Comparison of ENCODE assay signal across 8 cellular contexts in genomic region chr10:12041766-12042408, GRCh38. TPM values are rescaled to one million over a fixed set of nuclear protein-coding genes. Genes with fewer than 3 reads are reported as not detected.
DNase-seq lines count a peak whose midpoint lies in the region; ATAC-seq and TF ChIP-seq lines count a peak whose summit lies in the region.

No MANE protein-coding gene starts in this region.

- intact Hi-C loops in ovary (cut with DNase I) = loop anchor here in 1 of 4 donors (5.0 kb wide), 1 partner anchor 85 kb away; the partner anchor contains the start of gene SEC61A2

- peaks cover 33% of the 10 kb centered on the region for H3K4me1 Mint-ChIP-seq in activated CD8-positive, alpha-beta memory T cell treated with anti-CD3 and anti-CD28 coated beads, Interleukin-2, amount 10 ng/mL, durations not matched to agents 7 days and 5 days

- peak overlapping the region; percentile 80 to 97 for H3K27ac ChIP-seq in ovary

- H3K27me3 ChIP-seq in ovary = no peaks in the 10 kb centered on the region

- peak; percentile 10 for ATAC-seq in activated CD8-positive, alpha-beta memory T cell treated with anti-CD3 and anti-CD28 coated beads, Interleukin-2, amount 10 ng/mL, durations not matched to agents 7 days and 5 days
- no peak for ATAC-seq in GM21447 (IDR thresholded peaks at IDR 0.05; ENCODE audit: unreplicated experiment)

- 1% methylated on average over 26 of the region's 26 CpGs for WGBS in ovary, 3 donors

- peak overlapping the region; percentile 99 for H3K27ac Mint-ChIP-seq in activated CD8-positive, alpha-beta memory T cell treated with anti-CD3 and anti-CD28 coated beads, Interleukin-2, amount 10 ng/mL, durations not matched to agents 7 days and 5 days

- H3K4me1 ChIP-seq in ovary (ENCODE audit: insufficient read depth) = no peaks in the 10 kb centered on the region

- no peak for TF ChIP-seq POLR2A in ovary (IDR thresholded peaks at IDR 0.05)

- CTCF ChIA-PET in activated CD8-positive, alpha-beta memory T cell treated with anti-CD3 and anti-CD28 coated beads, Interleukin-2, amount 10 ng/mL, durations not matched to agents 7 days and 5 days (lab: Charles Lee) = no interaction called here

- TF ChIP-seq CTCF in fibroblast of mammary gland (conservative IDR thresholded peaks at IDR 0.05; ENCODE audit: control insufficient read depth, insufficient read depth, low read depth, low read length) (no peak), ovary (IDR thresholded peaks at IDR 0.05) (no peak)

- H3K27me3 Mint-ChIP-seq in activated CD8-positive, alpha-beta memory T cell treated with anti-CD3 and anti-CD28 coated beads, Interleukin-2, amount 10 ng/mL, durations not matched to agents 7 days and 5 days = peaks cover 2% of the 10 kb centered on the region

- H3K36me3 Mint-ChIP-seq in activated CD8-positive, alpha-beta memory T cell treated with anti-CD3 and anti-CD28 coated beads, Interleukin-2, amount 10 ng/mL, durations not matched to agents 7 days and 5 days = peaks cover 14% of the 10 kb centered on the region

- H3K9me3 ChIP-seq in ovary = no peaks in the 10 kb centered on the region

- TF ChIP-seq EP300 in ovary (IDR thresholded peaks at IDR 0.05) = no peak

- H3K4me3 Mint-ChIP-seq in activated CD8-positive, alpha-beta memory T cell treated with anti-CD3 and anti-CD28 coated beads, Interleukin-2, amount 10 ng/mL, durations not matched to agents 7 days and 5 days = peak overlapping the region; percentile 100

- no peaks in the 10 kb centered on the region for H3K9me3 Mint-ChIP-seq in activated CD8-positive, alpha-beta memory T cell treated with anti-CD3 and anti-CD28 coated beads, Interleukin-2, amount 10 ng/mL, durations not matched to agents 7 days and 5 days (ENCODE audit: low read depth)

- DNase-seq in NCI-H82 (lab: John Stamatoyannopoulos, UW) = peak; percentile 27
- no peak for DNase-seq in NCI-H82 treated with DMSO at 0.1 percent for 48 hours (lab: John Stamatoyannopoulos, UW; ENCODE audit: unreplicated experiment)
- peak; percentile 43 for DNase-seq in KG1 (lab: John Stamatoyannopoulos, UW)
- peak; percentile 59 for DNase-seq in activated CD8-positive, alpha-beta memory T cell treated with anti-CD3 and anti-CD28 coated beads, Interleukin-2, amount 10 ng/mL, durations not matched to agents 7 days and 5 days
- peak; percentile 42 for DNase-seq in fibroblast of mammary gland (ENCODE audit: low read depth)
- no peak for DNase-seq in ovary
- no peak for DNase-seq in NCI-H2029 treated with DMSO at 0.1 percent for 48 hours (lab: John Stamatoyannopoulos, UW)

- H3K4me3 ChIP-seq in fibroblast of mammary gland (ENCODE audit: control insufficient read depth, low read depth, low read length) (peak overlapping the region; percentile 93), ovary (peak overlapping the region; percentile 89)

- H3K36me3 ChIP-seq in ovary = no peaks in the 10 kb centered on the region

RNA-seq across cellular contexts. Expression of gene UPF2, which starts 0.7 kb away (rescaled TPM):
- 10 to 100 TPM; 33.5 to 37.2 TPM for total RNA-seq in activated CD8-positive, alpha-beta memory T cell treated with anti-CD3 and anti-CD28 coated beads, Interleukin-2, amount 10 ng/mL, durations not matched to agents 7 days and 5 days
- total RNA-seq in ovary = 10 to 100 TPM; 12.5 to 22.9 (median 19.6) TPM
- 10 to 100 TPM; 16.8 to 20.9 TPM for polyA plus RNA-seq in ovary

RNA-seq across cellular contexts. Expression of gene DHTKD1, which starts 26.9 kb away (rescaled TPM):
- total RNA-seq in activated CD8-positive, alpha-beta memory T cell treated with anti-CD3 and anti-CD28 coated beads, Interleukin-2, amount 10 ng/mL, durations not matched to agents 7 days and 5 days = 10 to 100 TPM; 19.6 to 25.9 TPM
- 10 to 100 TPM; 10.3 to 33.2 (median 26.4) TPM for total RNA-seq in ovary
- polyA plus RNA-seq in ovary = 10 to 100 TPM; 13.5 to 30.7 TPM

Comparison
In these comparisons a context has a peak if more than half of its experiments do, and no peak if none do; other contexts are left out.
1. DNase-seq: peak in NCI-H82 (single experiment), KG1 (single experiment), activated CD8-positive, alpha-beta memory T cell treated with anti-CD3 and anti-CD28 coated beads, Interleukin-2, amount 10 ng/mL, durations not matched to agents 7 days and 5 days (single experiment) and fibroblast of mammary gland (single experiment); none in NCI-H82 treated with DMSO at 0.1 percent for 48 hours (single experiment), ovary (0 of 5) and NCI-H2029 treated with DMSO at 0.1 percent for 48 hours (single experiment).